Comparison of ENCODE assay signal across 9 cellular contexts in the genomic region with DNA sequence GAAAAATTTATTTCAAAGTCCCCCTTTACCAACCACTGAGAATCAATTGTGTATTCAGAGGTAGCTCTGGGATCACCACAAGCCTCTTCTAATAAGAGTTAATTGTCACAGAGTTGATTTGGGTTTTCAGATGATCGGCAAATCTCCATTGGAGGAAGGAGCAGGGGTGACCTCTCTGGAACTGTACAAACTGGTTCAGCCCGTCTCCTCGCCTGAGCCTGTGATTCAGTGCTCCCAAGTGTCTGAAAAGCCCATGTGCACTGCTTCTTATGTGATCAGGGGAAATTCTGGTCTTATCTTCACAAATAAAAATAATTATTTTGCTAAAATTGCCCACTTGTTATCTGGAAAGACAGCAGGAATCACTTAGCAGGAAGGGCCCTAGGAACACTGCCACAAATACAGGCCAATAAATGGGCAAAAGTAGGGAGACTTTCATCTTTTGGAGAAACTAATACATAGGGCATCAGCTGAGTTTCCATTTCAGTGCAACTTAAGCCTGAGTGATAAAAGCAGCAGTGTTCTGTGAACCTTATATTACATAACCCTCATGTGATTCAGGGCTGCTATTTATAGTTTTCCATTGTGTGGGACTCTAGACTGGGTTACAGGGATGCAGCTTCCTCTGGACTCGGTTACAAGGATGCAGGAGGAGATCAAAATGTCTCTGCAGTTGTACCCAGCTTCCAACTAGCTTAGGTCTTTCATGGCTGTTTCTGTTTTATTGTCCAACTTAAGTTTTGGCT. TPM values are rescaled to one million over a fixed set of nuclear protein-coding genes. Genes with fewer than 3 reads are reported as not detected.
DNase-seq lines count a peak whose midpoint lies in the region; ATAC-seq, FAIRE-seq and TF ChIP-seq lines count a peak whose summit lies in the region.
"Had no signal": no experiment of that assay in that cellular context is flagged by ENCODE, and none has a peak within 500 bp of the region (broad histone marks: within the 10 kb centered on the region; RNA-seq: fewer than 3 reads in every experiment).

No MANE protein-coding gene starts in this region.

- no peaks in the 10 kb centered on the region for H3K36me3 Mint-ChIP-seq in astrocyte (ENCODE audit: low read depth, unreplicated experiment)
- no peaks in the 10 kb centered on the region for H3K36me3 Mint-ChIP-seq in activated T-cell treated with anti-CD3 and anti-CD28 coated beads, Interleukin-2, amount 50 U/mL, for 72 hours (ENCODE audit: insufficient read depth in 2 of 2)

- TF ChIP-seq CTCF in astrocyte (IDR thresholded peaks at IDR 0.05; ENCODE audit: insufficient read depth, low read depth, low read length) = no peak
- no peak for TF ChIP-seq CTCF in left ventricle myocardium inferior (IDR thresholded peaks at IDR 0.05; ENCODE audit: borderline replicate concordance)
- no peak for TF ChIP-seq CTCF in retinal pigment epithelial cell (conservative IDR thresholded peaks at IDR 0.05; ENCODE audit: low read depth, low read length)

- FAIRE-seq in astrocyte (lab: Jason Lieb, UNC) = peak; percentile 26

- H3K9me3 Mint-ChIP-seq in astrocyte (ENCODE audit: unreplicated experiment) = no peaks in the 10 kb centered on the region
- H3K9me3 Mint-ChIP-seq in activated T-cell treated with anti-CD3 and anti-CD28 coated beads, Interleukin-2, amount 50 U/mL, for 72 hours = no peaks in the 10 kb centered on the region

- H2AFZ ChIP-seq in astrocyte (ENCODE audit: low read depth, low read length) = peak overlapping the region; percentile 18

- H3K9ac ChIP-seq in astrocyte (ENCODE audit: low read length) = no peak overlapping the region

- no peaks in the 10 kb centered on the region for H3K79me2 ChIP-seq in astrocyte (ENCODE audit: insufficient read depth, low read length)

- no peaks in the 10 kb centered on the region for H4K20me1 ChIP-seq in astrocyte (ENCODE audit: insufficient read depth, low read length)

- H3K27me3 ChIP-seq in astrocyte (ENCODE audit: insufficient read depth, low read length) = no peaks in the 10 kb centered on the region
- no peaks in the 10 kb centered on the region for H3K27me3 ChIP-seq in left ventricle myocardium inferior (ENCODE audit: low read depth)

- peak; percentile 53 for DNase-seq in GM03348 (ENCODE audit: low spot score)
- DNase-seq in astrocyte (ENCODE audit: low read depth) = peak; percentile 66
- DNase-seq in left ventricle myocardium inferior = no peak
- DNase-seq in retinal pigment epithelial cell (ENCODE audit: low read depth) = peak; percentile 77
- DNase-seq in activated T-cell treated with anti-CD3 and anti-CD28 coated beads for 4 hours = no peak
- no peak for DNase-seq in activated T-cell treated with anti-CD3 and anti-CD28 coated beads, Interleukin-2, amount 50 U/mL, for 72 hours
- no peak for DNase-seq in NCI-H1105 (lab: John Stamatoyannopoulos, UW)
- DNase-seq: NCI-H1092 had no signal

- H3K4me1 ChIP-seq in astrocyte (ENCODE audit: insufficient read depth, low read length) (peaks cover 5% of the 10 kb centered on the region), left ventricle myocardium inferior (peaks cover 17% of the 10 kb centered on the region)

- ATAC-seq in activated T-cell treated with anti-CD3 and anti-CD28 coated beads, Interleukin-2, amount 50 U/mL, for 72 hours (replicated peaks in 1 of 2) = no peak
- ATAC-seq in GM19467 (IDR thresholded peaks at IDR 0.05; ENCODE audit: unreplicated experiment) = no peak

- H3K4me3 ChIP-seq in astrocyte (ENCODE audit: insufficient read depth, low read depth, low read length) (no peak overlapping the region), left ventricle myocardium inferior (no peak overlapping the region), retinal pigment epithelial cell (ENCODE audit: low read length) (no peak overlapping the region)

- H3K4me3 Mint-ChIP-seq in astrocyte (ENCODE audit: unreplicated experiment) = no peak overlapping the region
- H3K4me3 Mint-ChIP-seq in activated T-cell treated with anti-CD3 and anti-CD28 coated beads, Interleukin-2, amount 50 U/mL, for 72 hours = no peak overlapping the region

- no peak overlapping the region for H3K27ac Mint-ChIP-seq in astrocyte (ENCODE audit: unreplicated experiment)
- H3K27ac Mint-ChIP-seq in activated T-cell treated with anti-CD3 and anti-CD28 coated beads, Interleukin-2, amount 50 U/mL, for 72 hours = no peak overlapping the region

- H3K36me3 ChIP-seq in astrocyte (ENCODE audit: insufficient read depth, low read length) (no peaks in the 10 kb centered on the region), left ventricle myocardium inferior (no peaks in the 10 kb centered on the region)

- no peaks in the 10 kb centered on the region for H3K27me3 Mint-ChIP-seq in astrocyte (ENCODE audit: low read depth, unreplicated experiment)
- H3K27me3 Mint-ChIP-seq in activated T-cell treated with anti-CD3 and anti-CD28 coated beads, Interleukin-2, amount 50 U/mL, for 72 hours (ENCODE audit: low read depth) = no peaks in the 10 kb centered on the region

- peaks cover 11% of the 10 kb centered on the region for H3K4me1 Mint-ChIP-seq in astrocyte (ENCODE audit: low read depth, unreplicated experiment)
- no peaks in the 10 kb centered on the region for H3K4me1 Mint-ChIP-seq in activated T-cell treated with anti-CD3 and anti-CD28 coated beads, Interleukin-2, amount 50 U/mL, for 72 hours (ENCODE audit: low read depth)

- H3K27ac ChIP-seq in astrocyte (ENCODE audit: low read depth, low read length) (no peak overlapping the region), left ventricle myocardium inferior (replicated peaks) (peak overlapping the region; percentile 85)

- H3K9me3 ChIP-seq in astrocyte (ENCODE audit: insufficient read depth, low read depth, low read length) (no peaks in the 10 kb centered on the region), left ventricle myocardium inferior (replicated peaks) (no peaks in the 10 kb centered on the region)

- intact Hi-C loops in left ventricle myocardium inferior (cut with micrococcal nuclease) = loop anchor here (5.0 kb wide), 1 partner anchor 477 kb away; no protein-coding TSS in a partner anchor

- H3K4me2 ChIP-seq in astrocyte (ENCODE audit: low read length) = peak overlapping the region; percentile 14

RNA-seq across cellular contexts. Expression of a gene that starts 32.3 kb away (rescaled TPM):
- total RNA-seq in astrocyte (4.1 and 6.6 TPM in 2 replicates), left ventricle myocardium inferior (1.5 TPM)
- total RNA-seq in activated T-cell treated with anti-CD3 and anti-CD28 coated beads, Interleukin-2, amount 50 U/mL, for 72 hours = 100 to 1,000 TPM; 109 to 130 TPM

Comparison
In these comparisons a context has a peak if more than half of its experiments do, and no peak if none do; other contexts are left out.
1. DNase-seq: peak in GM03348 (single experiment), astrocyte (single experiment) and retinal pigment epithelial cell (single experiment); none in left ventricle myocardium inferior (single experiment), activated T-cell treated with anti-CD3 and anti-CD28 coated beads for 4 hours (single experiment), activated T-cell treated with anti-CD3 and anti-CD28 coated beads, Interleukin-2, amount 50 U/mL, for 72 hours (0 of 2) and NCI-H1105 (single experiment).
2. RNA of a gene that starts 32.3 kb away (total RNA-seq): 109 to 130 TPM in activated T-cell treated with anti-CD3 and anti-CD28 coated beads, Interleukin-2, amount 50 U/mL, for 72 hours; 4.1 to 6.6 TPM in astrocyte and 1.5 TPM in left ventricle myocardium inferior (single experiment); every median in the first group is over 10 times any median in the second.